16 cellular contexts compared by ENCODE assay signal in the genomic region with DNA sequence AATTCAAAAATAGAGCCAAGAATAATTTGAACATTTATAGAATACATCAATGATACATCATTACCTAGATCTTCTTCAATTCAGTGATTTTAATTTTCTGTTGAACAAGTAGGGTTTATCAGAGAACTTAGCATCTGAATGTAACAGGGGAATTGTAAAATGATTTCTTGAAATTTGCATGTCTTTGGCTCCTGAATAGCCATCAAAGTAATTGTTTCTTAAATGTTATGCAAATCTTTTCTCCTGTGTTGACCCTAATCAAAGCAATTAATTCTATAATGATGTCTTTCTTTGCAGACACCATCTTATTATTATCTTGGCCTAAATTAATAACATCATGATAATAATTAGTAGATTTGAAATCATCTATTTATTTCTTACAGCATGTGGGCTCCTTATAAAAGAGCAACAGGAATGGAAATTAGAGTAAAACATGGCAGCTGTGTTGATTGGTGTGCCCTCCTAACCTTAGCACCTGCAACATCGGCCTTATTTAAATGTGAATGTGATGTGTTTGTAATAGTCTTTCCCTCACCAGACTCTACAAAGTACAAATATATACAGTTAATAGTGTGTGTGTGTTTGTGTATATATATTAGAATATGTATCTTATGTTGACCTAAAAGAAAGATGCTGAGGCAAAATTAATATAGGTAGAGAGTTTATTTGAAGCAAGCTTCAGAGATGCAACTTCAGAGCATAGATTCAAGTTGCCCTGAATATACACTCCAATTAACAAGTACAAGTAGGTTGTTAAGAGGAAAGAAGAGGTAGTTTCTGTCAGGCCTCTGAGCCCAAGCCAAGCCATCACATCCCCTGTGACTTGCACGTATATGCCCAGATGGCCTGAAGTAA.
A peak's percentile ranks its signal among the peaks of the same experiment; 100 is the strongest.
DNase-seq lines count a peak whose midpoint lies in the region; ATAC-seq and TF ChIP-seq lines count a peak whose summit lies in the region.
"Had no signal": no experiment of that assay in that cellular context is flagged by ENCODE, and none has a peak within 500 bp of the region (broad histone marks: within the 10 kb centered on the region; RNA-seq: fewer than 3 reads in every experiment).

No MANE protein-coding gene starts in this region.

- no peak overlapping the region for H3K9ac ChIP-seq in H9 (ENCODE audit: extremely low read depth, insufficient read length, low read length)
- H3K9ac ChIP-seq: KMS-11 had no signal

- WGBS in H9 (ENCODE audit: extremely low coverage, insufficient read length, low lambda C conversion rate) = no CpG with 5 or more reads among the region's 2 CpGs
- WGBS in iPS DF 6.9 (ENCODE audit: insufficient coverage, insufficient read length) = no CpG with 5 or more reads among the region's 2 CpGs

- H3K27me3 Mint-ChIP-seq in H9 (ENCODE audit: low read depth) (no peaks in the 10 kb centered on the region), WTC11 (ENCODE audit: low read depth) (peaks cover 2% of the 10 kb centered on the region; the same call in 1 of the 2 replicates)
- H3K27me3 Mint-ChIP-seq in CD4-positive, alpha-beta T cell = no peaks in the 10 kb centered on the region
- H3K27me3 Mint-ChIP-seq: CD4-positive, CD25-positive, alpha-beta regulatory T cell had no signal

- H3K4me1 ChIP-seq in H9 (ENCODE audit: insufficient read depth, low read length) = no peaks in the 10 kb centered on the region; the same call in 1 of the 2 replicates
- H3K4me1 ChIP-seq in iPS DF 6.9 (ENCODE audit: control insufficient read depth, insufficient read depth, low read length) = no peaks in the 10 kb centered on the region
- H3K4me1 ChIP-seq in effector memory CD4-positive, alpha-beta T cell (ENCODE audit: control insufficient read depth, insufficient read depth, low read length, poor library complexity, severe bottlenecking) = no peaks in the 10 kb centered on the region
- H3K4me1 ChIP-seq: BE2C, Caco-2 had no signal

- H3K4me3 Mint-ChIP-seq in H9 (peak overlapping the region in 1 of 2 experiments; percentile 33; a peak in 1 of 5 replicates), WTC11 (peak overlapping the region; percentile 14; the same call in 1 of the 2 replicates)
- no peak overlapping the region for H3K4me3 Mint-ChIP-seq in CD4-positive, alpha-beta T cell
- H3K4me3 Mint-ChIP-seq: CD4-positive, CD25-positive, alpha-beta regulatory T cell had no signal

- ATAC-seq in WTC11 (peak; percentile 86), HG02970 (IDR thresholded peaks at IDR 0.05; ENCODE audit: low FRiP score, unreplicated experiment) (no peak)
- no peak for ATAC-seq in CD4-positive, alpha-beta T cell (ENCODE audit: poor library complexity)

- no peak overlapping the region for H3K56ac ChIP-seq in H9 (ENCODE audit: insufficient read length, low read depth, low read length)

- no peak overlapping the region for H2BK120ac ChIP-seq in H9 (ENCODE audit: low read depth, low read length, poor library complexity, severe bottlenecking)

- no peaks in the 10 kb centered on the region for H3K23me2 ChIP-seq in H9 (ENCODE audit: insufficient read length, low read depth, low read length, poor library complexity, severe bottlenecking)

- DNase-seq in H9 (no peak), WTC11 (ENCODE audit: low spot score) (no peak), iPS DF 6.9 (ENCODE audit: low read depth, low spot score) (no peak), posterior vena cava (ENCODE audit: low spot score) (no peak)
- no peak for DNase-seq in effector memory CD4-positive, alpha-beta T cell
- DNase-seq in CD4-positive, alpha-beta T cell = no peak
- DNase-seq: ACHN; BE2C; C1 segment of cervical spinal cord; Caco-2; CD4-positive, CD25-positive, alpha-beta regulatory T cell; GF-D8; GOT3 had no signal

- no peak overlapping the region for H3K4ac ChIP-seq in H9 (ENCODE audit: low read depth, low read length)

- H2BK20ac ChIP-seq in H9 (ENCODE audit: low read depth, low read length, poor library complexity, severe bottlenecking) = no peak overlapping the region

- no peak overlapping the region for H2BK15ac ChIP-seq in H9 (ENCODE audit: low read depth, low read length)

- H3K27ac Mint-ChIP-seq in H9 = peak overlapping the region; percentile 97 to 99 (median 99)
- H3K27ac Mint-ChIP-seq in WTC11 = peak overlapping the region; percentile 99
- no peak overlapping the region for H3K27ac Mint-ChIP-seq in CD4-positive, alpha-beta T cell
- H3K27ac Mint-ChIP-seq: CD4-positive, CD25-positive, alpha-beta regulatory T cell had no signal

- no peak overlapping the region for H2BK5ac ChIP-seq in H9 (ENCODE audit: insufficient read length, low read length)

- H3K4me2 ChIP-seq in H9 (ENCODE audit: insufficient read depth, insufficient read length, low read length) = no peak overlapping the region
- H3K4me2 ChIP-seq: KMS-11 had no signal

- no peak overlapping the region for H3T11ph ChIP-seq in H9 (ENCODE audit: low read length)

- no peak for TF ChIP-seq CTCF in H9 (conservative IDR thresholded peaks at IDR 0.05)
- TF ChIP-seq CTCF in WTC11 (IDR thresholded peaks at IDR 0.05) = no peak
- no peak for TF ChIP-seq CTCF in CD4-positive, alpha-beta T cell (IDR thresholded peaks at IDR 0.05)

- no peak overlapping the region for H4K91ac ChIP-seq in H9 (ENCODE audit: insufficient read length, low read depth, low read length)

- H3K36me3 ChIP-seq in iPS DF 6.9 (ENCODE audit: control insufficient read depth, insufficient read depth, low read length) = no peaks in the 10 kb centered on the region
- H3K36me3 ChIP-seq in effector memory CD4-positive, alpha-beta T cell (ENCODE audit: control insufficient read depth, insufficient read depth, low read length) = no peaks in the 10 kb centered on the region
- H3K36me3 ChIP-seq: BE2C, HAP-1 had no signal

- no peak overlapping the region for H4K5ac ChIP-seq in H9 (ENCODE audit: insufficient read length, low read depth, low read length)

- H3K36me3 Mint-ChIP-seq in H9 (ENCODE audit: insufficient read depth in 1 of 3, low read depth in 3 of 3) = peaks cover 20 to 31% (median 25%) of the 10 kb centered on the region in 3 experiments
- peaks cover 48% of the 10 kb centered on the region for H3K36me3 Mint-ChIP-seq in WTC11
- H3K36me3 Mint-ChIP-seq in CD4-positive, alpha-beta T cell (ENCODE audit: low read depth) = no peaks in the 10 kb centered on the region
- H3K36me3 Mint-ChIP-seq: CD4-positive, CD25-positive, alpha-beta regulatory T cell had no signal

- H4K8ac ChIP-seq in H9 (replicated peaks; ENCODE audit: insufficient read length, low read depth, low read length) = no peak overlapping the region

- H3K79me1 ChIP-seq in H9 (ENCODE audit: insufficient read depth, low read depth, low read length, poor library complexity, severe bottlenecking) = no peaks in the 10 kb centered on the region

- no peak overlapping the region for H2BK12ac ChIP-seq in H9 (ENCODE audit: insufficient read length, low read depth, low read length)

- no peak overlapping the region for H2AK5ac ChIP-seq in H9 (ENCODE audit: insufficient read length, low read length)

- CTCF ChIA-PET in WTC11 (lab: Charles Lee) = no interaction called here
- CTCF ChIA-PET in CD4-positive, alpha-beta T cell (lab: Charles Lee) = no interaction called here

- H3K23ac ChIP-seq in H9 (ENCODE audit: insufficient read length, low read depth, low read length) = no peak overlapping the region

- H2AFZ ChIP-seq in H9 (ENCODE audit: low read length) = no peak overlapping the region

- H3K79me2 ChIP-seq in H9 (ENCODE audit: insufficient read depth, low read length) = no peaks in the 10 kb centered on the region

- H3K27me3 ChIP-seq in H9 (ENCODE audit: insufficient read depth, low read length) = no peaks in the 10 kb centered on the region
- H3K27me3 ChIP-seq in iPS DF 6.9 (ENCODE audit: control insufficient read depth, insufficient read depth, low read length) = no peaks in the 10 kb centered on the region
- H3K27me3 ChIP-seq in effector memory CD4-positive, alpha-beta T cell (replicated peaks; ENCODE audit: control insufficient read depth, insufficient read depth, low read length, poor library complexity, severe bottlenecking) = no peaks in the 10 kb centered on the region
- H3K27me3 ChIP-seq in CD4-positive, alpha-beta T cell (ENCODE audit: control insufficient read depth, insufficient read depth, low read length) = no peaks in the 10 kb centered on the region
- H3K27me3 ChIP-seq: BE2C had no signal

- H3K9me3 ChIP-seq in H9 (ENCODE audit: control insufficient read depth, low read depth, low read length) (no peaks in the 10 kb centered on the region), iPS DF 6.9 (ENCODE audit: control insufficient read depth, insufficient read depth, low read length) (no peaks in the 10 kb centered on the region)
- H3K9me3 ChIP-seq in effector memory CD4-positive, alpha-beta T cell (ENCODE audit: control insufficient read depth, low read length) = no peaks in the 10 kb centered on the region
- no peaks in the 10 kb centered on the region for H3K9me3 ChIP-seq in CD4-positive, alpha-beta T cell (ENCODE audit: control insufficient read depth, low read length)
- H3K9me3 ChIP-seq: BE2C, Caco-2, HAP-1 had no signal

- H3K9me3 Mint-ChIP-seq in H9 (peaks cover 21 to 24% of the 10 kb centered on the region in 2 experiments), WTC11 (peaks cover 19% of the 10 kb centered on the region)
- peaks cover 10% of the 10 kb centered on the region for H3K9me3 Mint-ChIP-seq in CD4-positive, alpha-beta T cell

- peak overlapping the region; percentile 84 for H3K27ac ChIP-seq in H9 (ENCODE audit: insufficient read length, low read depth, low read length)
- peak overlapping the region; percentile 81 for H3K27ac ChIP-seq in iPS DF 6.9 (ENCODE audit: low read length)
- H3K27ac ChIP-seq in effector memory CD4-positive, alpha-beta T cell (ENCODE audit: insufficient read depth, low read length, poor library complexity, severe bottlenecking) = no peak overlapping the region
- H3K27ac ChIP-seq in CD4-positive, alpha-beta T cell (ENCODE audit: low read depth, low read length) = no peak overlapping the region
- H3K27ac ChIP-seq: KMS-11 had no signal

- H3K4me3 ChIP-seq in iPS DF 6.9 (ENCODE audit: low read length) = no peak overlapping the region
- no peak overlapping the region for H3K4me3 ChIP-seq in effector memory CD4-positive, alpha-beta T cell (ENCODE audit: insufficient read depth, low read depth, low read length, poor library complexity, severe bottlenecking)
- H3K4me3 ChIP-seq: HAP-1 had no signal

- POLR2A ChIA-PET in WTC11 (lab: Charles Lee) = interaction anchor here (0.6 kb wide), 1 partner anchor 11 kb away, joined by 3 read pairs; no protein-coding TSS in a partner anchor
- POLR2A ChIA-PET in CD4-positive, alpha-beta T cell (lab: Charles Lee) = no interaction called here

- no peak overlapping the region for H3K14ac ChIP-seq in H9 (ENCODE audit: insufficient read depth, low read length)

- H3K4me1 Mint-ChIP-seq in H9 (peaks cover 39 to 43% of the 10 kb centered on the region in 2 experiments), WTC11 (peaks cover 55% of the 10 kb centered on the region)
- H3K4me1 Mint-ChIP-seq in CD4-positive, alpha-beta T cell (ENCODE audit: low read depth) = no peaks in the 10 kb centered on the region
- H3K4me1 Mint-ChIP-seq: CD4-positive, CD25-positive, alpha-beta regulatory T cell had no signal

- H4K20me1 ChIP-seq in H9 (ENCODE audit: control insufficient read depth, insufficient read depth, insufficient read length) = no peaks in the 10 kb centered on the region

- H3K18ac ChIP-seq in H9 (ENCODE audit: insufficient read length, low read depth, low read length) = no peak overlapping the region

- intact Hi-C loops in posterior vena cava (cut with DNase I) = loop anchor here in 1 of 2 donors (5.0 kb wide), 1 partner anchor 365 kb away; no protein-coding TSS in a partner anchor
- intact Hi-C loops in CD4-positive, alpha-beta T cell (cut with DNase I, micrococcal nuclease) = no loop called here

Comparison
In these comparisons a context has a peak if more than half of its experiments do, and no peak if none do; other contexts are left out.
1. H3K27ac ChIP-seq: peak in H9 (single experiment) and iPS DF 6.9 (single experiment); none in effector memory CD4-positive, alpha-beta T cell (single experiment) and CD4-positive, alpha-beta T cell (single experiment).